ENCODE assay signal across 1 cellular context in the genomic region with DNA sequence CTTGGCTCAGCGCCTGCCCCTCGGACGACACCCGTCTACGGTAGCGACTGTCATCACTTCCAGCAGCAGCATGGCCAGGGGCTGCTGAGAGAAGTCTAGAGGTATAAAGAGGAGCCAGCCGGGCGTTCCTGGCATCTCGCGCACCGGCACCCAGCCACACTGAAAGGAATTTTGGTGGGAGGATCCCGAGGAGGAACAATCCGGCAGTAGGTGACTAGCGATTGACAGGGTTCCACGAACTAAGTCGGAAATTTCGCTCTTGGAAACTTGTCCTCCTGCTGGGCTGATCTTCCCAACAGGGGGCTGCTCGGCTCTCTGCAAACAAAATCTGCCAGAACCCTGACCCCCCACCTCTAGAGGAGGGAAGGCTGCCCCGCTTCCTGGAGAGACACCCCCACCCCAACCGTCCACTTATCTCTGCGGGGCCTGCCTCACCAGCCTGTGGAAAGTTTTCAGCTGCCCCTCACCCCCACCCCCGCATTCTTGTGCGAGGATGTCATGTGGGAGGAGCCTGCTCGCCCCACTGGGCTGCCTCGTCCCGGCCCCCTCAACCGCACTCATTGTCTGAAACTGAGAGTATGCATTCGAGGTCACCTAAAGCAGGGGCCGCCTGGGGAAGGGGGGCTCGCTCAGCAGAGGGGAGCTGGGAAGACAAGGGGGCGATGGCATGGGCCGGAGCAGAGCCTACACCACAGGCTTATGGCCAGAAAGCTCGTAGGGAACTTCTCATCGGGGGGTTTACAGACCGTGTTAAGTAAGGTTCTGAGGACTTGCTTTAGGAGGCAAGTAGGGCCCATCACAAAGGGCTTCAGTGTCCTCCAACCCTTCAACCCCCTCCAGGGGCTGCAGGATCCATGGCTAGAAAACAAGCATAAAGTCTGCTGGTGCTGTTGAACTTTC.
A peak's percentile ranks its signal among the peaks of the same experiment; 100 is the strongest.
TF ChIP-seq lines count a peak whose summit lies in the region.

No MANE protein-coding gene starts in this region.

TF ChIP-seq in HepG2, 621 proteins besides CTCF, POLR2A, EP300 and RAD21 (continued from another document and continues in another):
- TF ChIP-seq, protein P1, sequence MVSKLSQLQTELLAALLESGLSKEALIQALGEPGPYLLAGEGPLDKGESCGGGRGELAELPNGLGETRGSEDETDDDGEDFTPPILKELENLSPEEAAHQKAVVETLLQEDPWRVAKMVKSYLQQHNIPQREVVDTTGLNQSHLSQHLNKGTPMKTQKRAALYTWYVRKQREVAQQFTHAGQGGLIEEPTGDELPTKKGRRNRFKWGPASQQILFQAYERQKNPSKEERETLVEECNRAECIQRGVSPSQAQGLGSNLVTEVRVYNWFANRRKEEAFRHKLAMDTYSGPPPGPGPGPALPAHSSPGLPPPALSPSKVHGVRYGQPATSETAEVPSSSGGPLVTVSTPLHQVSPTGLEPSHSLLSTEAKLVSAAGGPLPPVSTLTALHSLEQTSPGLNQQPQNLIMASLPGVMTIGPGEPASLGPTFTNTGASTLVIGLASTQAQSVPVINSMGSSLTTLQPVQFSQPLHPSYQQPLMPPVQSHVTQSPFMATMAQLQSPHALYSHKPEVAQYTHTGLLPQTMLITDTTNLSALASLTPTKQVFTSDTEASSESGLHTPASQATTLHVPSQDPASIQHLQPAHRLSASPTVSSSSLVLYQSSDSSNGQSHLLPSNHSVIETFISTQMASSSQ (IDR thresholded peaks at IDR 0.05; ENCODE audit: low read depth) = peak; percentile 8; the same call in 1 of the 2 replicates
- TF ChIP-seq, protein P1 (CRISPR knock-in tag; IDR thresholded peaks at IDR 0.05; ENCODE audit: borderline replicate concordance) = peak; percentile 69; the same call in 1 of the 2 replicates
- TF ChIP-seq ZNF17 (CRISPR knock-in tag; IDR thresholded peaks at IDR 0.05) = no peak
- TF ChIP-seq, protein P2, sequence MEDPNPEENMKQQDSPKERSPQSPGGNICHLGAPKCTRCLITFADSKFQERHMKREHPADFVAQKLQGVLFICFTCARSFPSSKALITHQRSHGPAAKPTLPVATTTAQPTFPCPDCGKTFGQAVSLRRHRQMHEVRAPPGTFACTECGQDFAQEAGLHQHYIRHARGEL (CRISPR knock-in tag; IDR thresholded peaks at IDR 0.05) = no peak
- no peak for TF ChIP-seq SMC3 (IDR thresholded peaks at IDR 0.05; ENCODE audit: low read length)
- TF ChIP-seq, protein P3, sequence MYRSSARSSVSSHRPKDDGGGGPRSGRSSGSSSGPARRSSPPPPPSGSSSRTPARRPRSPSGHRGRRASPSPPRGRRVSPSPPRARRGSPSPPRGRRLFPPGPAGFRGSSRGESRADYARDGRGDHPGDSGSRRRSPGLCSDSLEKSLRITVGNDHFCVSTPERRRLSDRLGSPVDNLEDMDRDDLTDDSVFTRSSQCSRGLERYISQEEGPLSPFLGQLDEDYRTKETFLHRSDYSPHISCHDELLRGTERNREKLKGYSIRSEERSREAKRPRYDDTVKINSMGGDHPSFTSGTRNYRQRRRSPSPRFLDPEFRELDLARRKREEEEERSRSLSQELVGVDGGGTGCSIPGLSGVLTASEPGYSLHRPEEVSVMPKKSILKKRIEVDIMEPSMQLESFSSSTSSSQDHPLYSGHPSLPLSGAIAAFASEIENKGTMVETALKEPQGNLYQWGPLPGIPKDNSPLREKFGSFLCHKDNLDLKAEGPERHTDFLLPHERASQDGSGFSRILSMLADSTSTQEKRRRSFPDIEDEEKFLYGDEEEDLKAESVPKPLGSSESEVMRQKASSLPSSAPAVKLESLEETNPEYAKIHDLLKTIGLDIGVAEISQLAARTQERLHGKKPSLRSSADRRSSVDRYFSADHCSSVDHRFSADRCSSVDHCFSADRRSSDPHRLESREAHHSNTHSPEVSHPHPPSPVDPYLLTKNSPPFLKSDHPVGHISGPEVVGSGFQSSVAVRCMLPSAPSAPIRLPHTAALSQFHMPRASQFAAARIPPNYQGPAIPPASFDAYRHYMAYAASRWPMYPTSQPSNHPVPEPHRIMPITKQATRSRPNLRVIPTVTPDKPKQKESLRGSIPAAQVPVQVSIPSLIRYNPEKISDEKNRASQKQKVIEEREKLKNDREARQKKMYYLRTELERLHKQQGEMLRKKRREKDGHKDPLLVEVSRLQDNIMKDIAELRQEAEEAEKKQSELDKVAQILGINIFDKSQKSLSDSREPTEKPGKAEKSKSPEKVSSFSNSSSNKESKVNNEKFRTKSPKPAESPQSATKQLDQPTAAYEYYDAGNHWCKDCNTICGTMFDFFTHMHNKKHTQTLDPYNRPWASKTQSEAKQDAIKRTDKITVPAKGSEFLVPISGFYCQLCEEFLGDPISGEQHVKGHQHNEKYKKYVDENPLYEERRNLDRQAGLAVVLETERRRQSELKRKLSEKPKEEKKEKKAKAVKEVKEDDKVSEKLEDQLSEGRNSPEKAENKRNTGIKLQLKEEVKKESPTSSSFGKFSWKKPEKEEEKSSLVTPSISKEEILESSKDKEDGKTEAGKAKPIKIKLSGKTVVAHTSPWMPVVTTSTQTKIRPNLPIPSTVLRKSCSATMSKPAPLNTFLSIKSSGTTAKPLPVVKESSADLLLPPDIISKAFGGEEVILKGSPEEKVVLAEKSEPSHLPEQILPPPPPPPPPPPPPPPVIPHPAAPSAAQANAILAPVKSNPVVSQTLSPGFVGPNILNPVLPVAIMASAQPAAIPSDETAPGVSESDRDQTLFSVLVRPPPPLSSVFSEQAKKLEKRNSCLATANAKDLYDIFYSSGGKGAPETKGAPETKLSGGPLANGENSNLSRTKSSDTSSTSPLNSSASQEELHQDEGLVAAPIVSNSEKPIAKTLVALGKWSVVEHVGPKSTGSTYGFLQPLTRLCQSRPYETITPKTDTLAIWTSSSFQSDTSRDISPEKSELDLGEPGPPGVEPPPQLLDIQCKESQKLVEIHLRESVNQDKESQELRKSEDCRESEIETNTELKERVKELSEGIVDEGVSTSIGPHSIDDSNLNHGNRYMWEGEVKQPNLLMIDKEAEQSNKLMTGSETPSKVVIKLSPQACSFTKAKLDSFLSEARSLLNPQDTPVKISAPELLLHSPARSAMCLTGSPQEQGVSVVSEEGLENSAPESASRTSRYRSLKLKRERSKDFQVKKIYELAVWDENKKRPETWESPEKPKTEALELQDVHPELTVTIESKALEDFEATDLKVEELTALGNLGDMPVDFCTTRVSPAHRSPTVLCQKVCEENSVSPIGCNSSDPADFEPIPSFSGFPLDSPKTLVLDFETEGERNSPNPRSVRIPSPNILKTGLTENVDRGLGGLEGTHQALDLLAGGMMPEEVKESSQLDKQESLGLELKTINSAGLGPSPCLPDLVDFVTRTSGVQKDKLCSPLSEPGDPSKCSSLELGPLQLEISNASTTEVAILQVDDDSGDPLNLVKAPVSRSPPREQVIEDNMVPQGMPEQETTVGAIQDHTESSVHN (CRISPR knock-in tag; IDR thresholded peaks at IDR 0.05) = no peak
- 0 out of 2 replicates have a peak, but pooled peaks have one; percentile 4 for TF ChIP-seq THAP11 (CRISPR knock-in tag; IDR thresholded peaks at IDR 0.05)
- no peak for TF ChIP-seq NR3C1 (CRISPR knock-in tag; IDR thresholded peaks at IDR 0.05)
- TF ChIP-seq KLF12 (CRISPR knock-in tag; IDR thresholded peaks at IDR 0.05; ENCODE audit: borderline replicate concordance) = no peak
- TF ChIP-seq IRX3 (CRISPR knock-in tag; IDR thresholded peaks at IDR 0.05; ENCODE audit: borderline replicate concordance, low read depth) = 0 out of 2 replicates have a peak, but pooled peaks have one; percentile 41
- TF ChIP-seq, protein P4, sequence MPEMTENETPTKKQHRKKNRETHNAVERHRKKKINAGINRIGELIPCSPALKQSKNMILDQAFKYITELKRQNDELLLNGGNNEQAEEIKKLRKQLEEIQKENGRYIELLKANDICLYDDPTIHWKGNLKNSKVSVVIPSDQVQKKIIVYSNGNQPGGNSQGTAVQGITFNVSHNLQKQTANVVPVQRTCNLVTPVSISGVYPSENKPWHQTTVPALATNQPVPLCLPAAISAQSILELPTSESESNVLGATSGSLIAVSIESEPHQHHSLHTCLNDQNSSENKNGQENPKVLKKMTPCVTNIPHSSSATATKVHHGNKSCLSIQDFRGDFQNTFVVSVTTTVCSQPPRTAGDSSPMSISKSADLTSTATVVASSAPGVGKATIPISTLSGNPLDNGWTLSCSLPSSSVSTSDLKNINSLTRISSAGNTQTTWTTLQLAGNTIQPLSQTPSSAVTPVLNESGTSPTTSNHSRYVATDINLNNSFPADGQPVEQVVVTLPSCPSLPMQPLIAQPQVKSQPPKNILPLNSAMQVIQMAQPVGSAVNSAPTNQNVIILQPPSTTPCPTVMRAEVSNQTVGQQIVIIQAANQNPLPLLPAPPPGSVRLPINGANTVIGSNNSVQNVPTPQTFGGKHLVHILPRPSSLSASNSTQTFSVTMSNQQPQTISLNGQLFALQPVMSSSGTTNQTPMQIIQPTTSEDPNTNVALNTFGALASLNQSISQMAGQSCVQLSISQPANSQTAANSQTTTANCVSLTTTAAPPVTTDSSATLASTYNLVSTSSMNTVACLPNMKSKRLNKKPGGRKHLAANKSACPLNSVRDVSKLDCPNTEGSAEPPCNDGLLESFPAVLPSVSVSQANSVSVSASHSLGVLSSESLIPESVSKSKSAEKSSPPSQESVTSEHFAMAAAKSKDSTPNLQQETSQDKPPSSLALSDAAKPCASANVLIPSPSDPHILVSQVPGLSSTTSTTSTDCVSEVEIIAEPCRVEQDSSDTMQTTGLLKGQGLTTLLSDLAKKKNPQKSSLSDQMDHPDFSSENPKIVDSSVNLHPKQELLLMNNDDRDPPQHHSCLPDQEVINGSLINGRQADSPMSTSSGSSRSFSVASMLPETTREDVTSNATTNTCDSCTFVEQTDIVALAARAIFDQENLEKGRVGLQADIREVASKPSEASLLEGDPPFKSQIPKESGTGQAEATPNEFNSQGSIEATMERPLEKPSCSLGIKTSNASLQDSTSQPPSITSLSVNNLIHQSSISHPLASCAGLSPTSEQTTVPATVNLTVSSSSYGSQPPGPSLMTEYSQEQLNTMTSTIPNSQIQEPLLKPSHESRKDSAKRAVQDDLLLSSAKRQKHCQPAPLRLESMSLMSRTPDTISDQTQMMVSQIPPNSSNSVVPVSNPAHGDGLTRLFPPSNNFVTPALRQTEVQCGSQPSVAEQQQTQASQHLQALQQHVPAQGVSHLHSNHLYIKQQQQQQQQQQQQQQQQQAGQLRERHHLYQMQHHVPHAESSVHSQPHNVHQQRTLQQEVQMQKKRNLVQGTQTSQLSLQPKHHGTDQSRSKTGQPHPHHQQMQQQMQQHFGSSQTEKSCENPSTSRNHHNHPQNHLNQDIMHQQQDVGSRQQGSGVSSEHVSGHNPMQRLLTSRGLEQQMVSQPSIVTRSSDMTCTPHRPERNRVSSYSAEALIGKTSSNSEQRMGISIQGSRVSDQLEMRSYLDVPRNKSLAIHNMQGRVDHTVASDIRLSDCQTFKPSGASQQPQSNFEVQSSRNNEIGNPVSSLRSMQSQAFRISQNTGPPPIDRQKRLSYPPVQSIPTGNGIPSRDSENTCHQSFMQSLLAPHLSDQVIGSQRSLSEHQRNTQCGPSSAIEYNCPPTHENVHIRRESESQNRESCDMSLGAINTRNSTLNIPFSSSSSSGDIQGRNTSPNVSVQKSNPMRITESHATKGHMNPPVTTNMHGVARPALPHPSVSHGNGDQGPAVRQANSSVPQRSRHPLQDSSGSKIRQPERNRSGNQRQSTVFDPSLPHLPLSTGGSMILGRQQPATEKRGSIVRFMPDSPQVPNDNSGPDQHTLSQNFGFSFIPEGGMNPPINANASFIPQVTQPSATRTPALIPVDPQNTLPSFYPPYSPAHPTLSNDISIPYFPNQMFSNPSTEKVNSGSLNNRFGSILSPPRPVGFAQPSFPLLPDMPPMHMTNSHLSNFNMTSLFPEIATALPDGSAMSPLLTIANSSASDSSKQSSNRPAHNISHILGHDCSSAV (CRISPR knock-in tag; IDR thresholded peaks at IDR 0.05; ENCODE audit: borderline replicate concordance) = no peak
- TF ChIP-seq MBNL3 (CRISPR knock-in tag; conservative IDR thresholded peaks at IDR 0.05) = no peak
- TF ChIP-seq, protein P5, sequence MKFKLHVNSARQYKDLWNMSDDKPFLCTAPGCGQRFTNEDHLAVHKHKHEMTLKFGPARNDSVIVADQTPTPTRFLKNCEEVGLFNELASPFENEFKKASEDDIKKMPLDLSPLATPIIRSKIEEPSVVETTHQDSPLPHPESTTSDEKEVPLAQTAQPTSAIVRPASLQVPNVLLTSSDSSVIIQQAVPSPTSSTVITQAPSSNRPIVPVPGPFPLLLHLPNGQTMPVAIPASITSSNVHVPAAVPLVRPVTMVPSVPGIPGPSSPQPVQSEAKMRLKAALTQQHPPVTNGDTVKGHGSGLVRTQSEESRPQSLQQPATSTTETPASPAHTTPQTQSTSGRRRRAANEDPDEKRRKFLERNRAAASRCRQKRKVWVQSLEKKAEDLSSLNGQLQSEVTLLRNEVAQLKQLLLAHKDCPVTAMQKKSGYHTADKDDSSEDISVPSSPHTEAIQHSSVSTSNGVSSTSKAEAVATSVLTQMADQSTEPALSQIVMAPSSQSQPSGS (CRISPR knock-in tag; IDR thresholded peaks at IDR 0.05) = peak; percentile 97
- peak; percentile 40; the same call in 1 of the 2 replicates for TF ChIP-seq ATF7 (IDR thresholded peaks at IDR 0.05)
- TF ChIP-seq ATF7 (CRISPR knock-in tag; IDR thresholded peaks at IDR 0.05) = peak; percentile 99
- TF ChIP-seq, protein P6, sequence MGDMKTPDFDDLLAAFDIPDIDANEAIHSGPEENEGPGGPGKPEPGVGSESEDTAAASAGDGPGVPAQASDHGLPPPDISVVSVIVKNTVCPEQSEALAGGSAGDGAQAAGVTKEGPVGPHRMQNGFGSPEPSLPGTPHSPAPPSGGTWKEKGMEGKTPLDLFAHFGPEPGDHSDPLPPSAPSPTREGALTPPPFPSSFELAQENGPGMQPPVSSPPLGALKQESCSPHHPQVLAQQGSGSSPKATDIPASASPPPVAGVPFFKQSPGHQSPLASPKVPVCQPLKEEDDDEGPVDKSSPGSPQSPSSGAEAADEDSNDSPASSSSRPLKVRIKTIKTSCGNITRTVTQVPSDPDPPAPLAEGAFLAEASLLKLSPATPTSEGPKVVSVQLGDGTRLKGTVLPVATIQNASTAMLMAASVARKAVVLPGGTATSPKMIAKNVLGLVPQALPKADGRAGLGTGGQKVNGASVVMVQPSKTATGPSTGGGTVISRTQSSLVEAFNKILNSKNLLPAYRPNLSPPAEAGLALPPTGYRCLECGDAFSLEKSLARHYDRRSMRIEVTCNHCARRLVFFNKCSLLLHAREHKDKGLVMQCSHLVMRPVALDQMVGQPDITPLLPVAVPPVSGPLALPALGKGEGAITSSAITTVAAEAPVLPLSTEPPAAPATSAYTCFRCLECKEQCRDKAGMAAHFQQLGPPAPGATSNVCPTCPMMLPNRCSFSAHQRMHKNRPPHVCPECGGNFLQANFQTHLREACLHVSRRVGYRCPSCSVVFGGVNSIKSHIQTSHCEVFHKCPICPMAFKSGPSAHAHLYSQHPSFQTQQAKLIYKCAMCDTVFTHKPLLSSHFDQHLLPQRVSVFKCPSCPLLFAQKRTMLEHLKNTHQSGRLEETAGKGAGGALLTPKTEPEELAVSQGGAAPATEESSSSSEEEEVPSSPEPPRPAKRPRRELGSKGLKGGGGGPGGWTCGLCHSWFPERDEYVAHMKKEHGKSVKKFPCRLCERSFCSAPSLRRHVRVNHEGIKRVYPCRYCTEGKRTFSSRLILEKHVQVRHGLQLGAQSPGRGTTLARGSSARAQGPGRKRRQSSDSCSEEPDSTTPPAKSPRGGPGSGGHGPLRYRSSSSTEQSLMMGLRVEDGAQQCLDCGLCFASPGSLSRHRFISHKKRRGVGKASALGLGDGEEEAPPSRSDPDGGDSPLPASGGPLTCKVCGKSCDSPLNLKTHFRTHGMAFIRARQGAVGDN (CRISPR knock-in tag; IDR thresholded peaks at IDR 0.05) = peak; percentile 94
- no peak for TF ChIP-seq HOXA3 (CRISPR knock-in tag; IDR thresholded peaks at IDR 0.05)
